ENCODE assay signal across 21 cellular contexts in the genomic region with DNA sequence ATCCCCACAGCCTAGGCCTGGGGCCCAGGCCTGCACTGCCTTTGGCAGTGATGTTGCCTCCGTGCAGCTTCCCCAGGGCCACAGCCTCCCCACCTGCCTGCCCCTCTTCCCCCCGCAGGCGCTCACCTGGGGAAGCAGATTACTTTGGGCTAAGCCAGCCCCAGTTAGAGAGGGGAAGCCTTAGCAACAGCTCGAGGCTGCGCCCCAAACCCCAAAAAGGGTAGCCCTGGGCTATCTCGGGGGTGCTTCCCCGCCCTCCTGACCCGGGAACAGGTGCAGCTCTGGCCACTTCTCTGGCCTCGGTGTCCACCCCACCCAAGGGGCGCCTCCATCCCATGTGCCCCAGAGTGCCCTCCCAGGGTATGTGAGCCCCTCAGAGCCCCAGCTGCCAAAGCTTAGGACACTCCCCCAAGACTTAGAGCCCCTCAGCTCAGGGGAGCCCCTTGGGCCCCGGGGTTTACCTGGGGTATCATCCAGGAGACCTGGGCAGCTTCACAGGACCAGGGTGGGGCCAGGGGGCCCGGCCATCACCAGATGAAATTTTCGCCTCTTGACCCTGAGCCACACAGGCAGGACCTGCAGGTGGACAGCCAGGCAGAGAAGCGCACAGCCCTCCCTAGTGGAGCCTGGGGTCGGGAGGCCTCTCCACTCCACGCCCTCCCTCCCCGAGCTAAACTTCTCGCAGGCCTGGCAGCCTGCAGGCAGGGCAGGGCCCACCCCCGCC. TPM values are rescaled to one million over a fixed set of nuclear protein-coding genes. Genes with fewer than 3 reads are reported as not detected.
"Had no signal": no experiment of that assay in that cellular context is flagged by ENCODE, and none has a peak within 500 bp of the region (broad histone marks: within the 10 kb centered on the region; RNA-seq: fewer than 3 reads in every experiment).

No MANE protein-coding gene starts in this region.

- H3K36me3 ChIP-seq: breast epithelium, esophagus squamous epithelium, gastrocnemius medialis, left lung, SJCRH30, stomach had no signal

- ATAC-seq: activated CD4-positive, CD25-positive, alpha-beta regulatory T cell treated with anti-CD3 and anti-CD28 coated beads, Interleukin-2, amount 50 U/mL, for 24 hours; gastrocnemius medialis; stimulated activated memory B cell treated with anti-CD40 and anti-IgM and Interleukin-4, amounts not matched to agents 10 μg/mL and 1 μg/mL and 100 μg/mL, for 72 hours; T-cell had no signal

- DNase-seq: activated naive CD4-positive, alpha-beta T cell treated with Interleukin-2 at 50 U/mL for 16 hours; activated naive CD8-positive, alpha-beta T cell treated with anti-CD3 and anti-CD28 coated beads for 36 hours; activated T-cell treated with anti-CD3 and anti-CD28 coated beads, Interleukin-2, amount 50 U/mL, for 1 hour; cerebellar nuclear complex; cortex of kidney; endodermal cell; esophagus squamous epithelium; gastrocnemius medialis; head of caudate nucleus; occipital lobe; SJCRH30; stimulated activated CD4-positive, alpha-beta T cell treated with anti-CD3 and anti-CD28 coated beads, Interleukin-2, amount 100 ng/mL, for 24 hours; stomach; T-cell; testis had no signal

- H3K27ac ChIP-seq: breast epithelium, esophagus squamous epithelium, gastrocnemius medialis, left lung, SJCRH30, skin epidermis, stomach, testis, VCaP had no signal

- H3K4me3 ChIP-seq: breast epithelium, esophagus squamous epithelium, gastrocnemius medialis, left lung, SJCRH30, skin epidermis, stomach, testis had no signal

- H3K27me3 ChIP-seq: testis had no signal

- H3K4me1 ChIP-seq: breast epithelium, gastrocnemius medialis, left lung, SJCRH30, stomach, testis had no signal

- H3K9me3 ChIP-seq: breast epithelium, esophagus squamous epithelium, gastrocnemius medialis, left lung, SJCRH30, stomach, testis had no signal

RNA-seq across cellular contexts. Expression of gene TTC34, which starts 3.3 kb away (rescaled TPM):
- total RNA-seq: gastrocnemius medialis had no signal
